In the genomic region with DNA sequence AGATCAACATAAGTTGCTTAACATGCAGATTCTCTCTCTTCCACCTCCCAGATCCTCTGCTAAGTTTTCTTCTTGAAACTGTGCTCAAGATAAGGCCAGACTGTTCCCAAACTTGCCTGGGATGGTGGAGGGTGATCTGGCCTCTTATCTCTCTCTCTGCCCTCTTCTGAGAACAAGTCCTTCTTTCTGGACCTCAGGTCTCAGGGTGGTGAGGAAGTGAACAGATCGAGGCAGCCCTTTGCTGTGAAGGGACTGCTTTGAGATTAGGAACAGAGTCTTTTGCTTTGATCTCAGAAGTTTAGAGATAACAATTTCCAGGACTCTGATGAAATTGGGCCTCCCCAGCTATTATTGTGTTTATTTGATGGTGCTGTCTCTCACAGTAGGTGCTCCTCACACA, we compare ENCODE assay signal across 17 cellular contexts.
"Had no signal": no experiment of that assay in that cellular context is flagged by ENCODE, and none has a peak within 500 bp of the region (broad histone marks: within the 10 kb centered on the region; RNA-seq: fewer than 3 reads in every experiment).

No MANE protein-coding gene starts in this region.

- H3K36me3 ChIP-seq: colonic mucosa, esophagus squamous epithelium, gastroesophageal sphincter, neutrophil, sigmoid colon, thyroid gland had no signal

- H3K27me3 Mint-ChIP-seq: type B pancreatic cell had no signal

- H3K9me3 Mint-ChIP-seq: natural killer cell treated with Interleukin-12 subunit alpha and Interleukin-12 subunit beta and Interleukin-15 and Interleukin-18, amount 100 ng/mL, for 72 hours; type B pancreatic cell had no signal

- H3K4me3 Mint-ChIP-seq: natural killer cell treated with Interleukin-12 subunit alpha and Interleukin-12 subunit beta and Interleukin-15 and Interleukin-18, amount 100 ng/mL, for 72 hours; type B pancreatic cell had no signal

- H3K36me3 Mint-ChIP-seq: natural killer cell treated with Interleukin-12 subunit alpha and Interleukin-12 subunit beta and Interleukin-15 and Interleukin-18, amount 100 ng/mL, for 72 hours had no signal

- H3K4me3 ChIP-seq: colonic mucosa, esophagus squamous epithelium, gastroesophageal sphincter, sigmoid colon, skin epidermis, thyroid gland had no signal

- H3K27me3 ChIP-seq: colonic mucosa, neutrophil, sigmoid colon, thyroid gland had no signal

- DNase-seq: colonic mucosa; dermis blood vessel endothelial cell; esophagus squamous epithelium; foreskin fibroblast; glutamatergic neuron; left colon; midbrain; posterior cingulate gyrus; sigmoid colon; stimulated activated CD4-positive, alpha-beta T cell treated with anti-CD3 and anti-CD28 coated beads, Interleukin-12 subunit alpha, Interleukin-12 subunit beta, amount 100 ng/mL, for 4 hours; stimulated activated naive CD4-positive, alpha-beta T cell treated with Interleukin-2 at 50 U/mL for 16 hours; thyroid gland had no signal

- H3K9me3 ChIP-seq: colonic mucosa, esophagus squamous epithelium, gastroesophageal sphincter, neutrophil, sigmoid colon, thyroid gland had no signal

- H3K4me1 ChIP-seq: colonic mucosa, thyroid gland had no signal

- H3K27ac ChIP-seq: colonic mucosa, esophagus squamous epithelium, gastroesophageal sphincter, neutrophil, sigmoid colon, thyroid gland had no signal

- H3K27ac Mint-ChIP-seq: natural killer cell treated with Interleukin-12 subunit alpha and Interleukin-12 subunit beta and Interleukin-15 and Interleukin-18, amount 100 ng/mL, for 72 hours; type B pancreatic cell had no signal

- ATAC-seq: gastroesophageal sphincter; left colon; natural killer cell treated with Interleukin-12 subunit alpha and Interleukin-12 subunit beta and Interleukin-15 and Interleukin-18, amount 100 ng/mL, for 72 hours had no signal
